In genomic region chr16:5496013-5496412, GRCh38 we compare ENCODE assay signal across 10 cellular contexts.
"Had no signal": no experiment of that assay in that cellular context is flagged by ENCODE, and none has a peak within 500 bp of the region (broad histone marks: within the 10 kb centered on the region; RNA-seq: fewer than 3 reads in every experiment).

No MANE protein-coding gene starts in this region.

- H3K27ac ChIP-seq: GM23248 had no signal

- H3K9ac ChIP-seq: GM23248 had no signal

- H3K4me2 ChIP-seq: GM23338 had no signal

- H2AFZ ChIP-seq: GM23248, GM23338 had no signal

- H3K27ac Mint-ChIP-seq: GM23338, HFFc6 had no signal

- H3K4me1 ChIP-seq: HAP-1 had no signal

- H3K4me3 ChIP-seq: GM23248, GM23338, HAP-1 had no signal

- H3K36me3 ChIP-seq: HAP-1 had no signal

- H3K4me3 Mint-ChIP-seq: GM23338, H9, HFFc6 had no signal

- FAIRE-seq: H54 had no signal

- DNase-seq: GM23248, GOT3, H7, H9, HCEC 1CT, HFFc6 had no signal

- H3K9me3 ChIP-seq: HAP-1 had no signal

- ATAC-seq: GM23338, HCT116 had no signal
